8 cellular contexts compared by ENCODE assay signal in genomic region chrX:71326394-71326793, GRCh38. TPM values are rescaled to one million over a fixed set of nuclear protein-coding genes. Genes with fewer than 3 reads are reported as not detected.
"Had no signal": no experiment of that assay in that cellular context is flagged by ENCODE, and none has a peak within 500 bp of the region (broad histone marks: within the 10 kb centered on the region; RNA-seq: fewer than 3 reads in every experiment).

No MANE protein-coding gene starts in this region.

- H3K9ac ChIP-seq: KMS-11 had no signal

- H3K27me3 Mint-ChIP-seq: IgD-negative memory B cell had no signal

- DNase-seq: IMR-90, KBM-7, KG1 had no signal

- H3K36me3 Mint-ChIP-seq: IgD-negative memory B cell had no signal

- FAIRE-seq: HepG2, HTR-8/SVneo had no signal

- H3K4me3 Mint-ChIP-seq: IgD-negative memory B cell had no signal

- ATAC-seq: HepG2 had no signal

- H3K4me2 ChIP-seq: KMS-11 had no signal

- H3K27ac ChIP-seq: HL-60, KMS-11 had no signal

- H3K27ac Mint-ChIP-seq: IgD-negative memory B cell had no signal

RNA-seq across cellular contexts. Expression of gene ITGB1BP2, which starts 24.8 kb away (rescaled TPM):
- polyA plus RNA-seq: IgD-negative memory B cell had no signal
